24 cellular contexts compared by ENCODE assay signal in the genomic region with DNA sequence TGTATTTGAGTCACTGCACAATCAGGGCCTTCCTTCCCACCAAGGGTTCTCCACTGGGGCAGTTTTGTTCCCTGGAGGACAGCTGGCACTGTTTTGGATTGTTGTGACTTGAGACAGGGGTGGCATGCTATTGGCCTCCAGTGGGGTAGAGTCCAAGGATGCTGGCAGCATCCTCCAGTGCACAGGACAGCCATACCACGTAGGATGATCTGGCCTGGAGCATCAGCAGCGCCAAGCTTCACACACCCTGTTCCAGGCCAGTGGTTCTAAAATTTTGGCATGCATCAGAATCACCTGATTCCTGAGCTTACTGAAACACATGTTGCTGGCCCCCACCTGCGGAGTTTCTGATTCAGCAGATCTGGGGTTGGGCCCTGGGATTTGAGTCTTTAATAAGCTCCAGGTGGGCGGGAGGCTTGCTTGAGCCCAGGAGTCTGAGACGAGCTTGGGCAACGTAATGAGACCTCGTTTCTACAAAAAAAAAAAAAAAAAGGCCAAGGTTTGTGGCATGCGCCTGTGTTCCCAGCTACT.
A peak's percentile ranks its signal among the peaks of the same experiment; 100 is the strongest.
DNase-seq lines count a peak whose midpoint lies in the region; ATAC-seq and TF ChIP-seq lines count a peak whose summit lies in the region.
"Had no signal": no experiment of that assay in that cellular context is flagged by ENCODE, and none has a peak within 500 bp of the region (broad histone marks: within the 10 kb centered on the region; RNA-seq: fewer than 3 reads in every experiment).

No MANE protein-coding gene starts in this region.

- H3K27me3 Mint-ChIP-seq in chondrocyte (ENCODE audit: low read depth), result peaks cover 5% of the 10 kb centered on the region
- H3K27me3 Mint-ChIP-seq: CD8-positive, alpha-beta memory T cell had no signal

- peak; percentile 33 for DNase-seq in chondrocyte (ENCODE audit: low spot score)
- DNase-seq in thyroid gland, result peak; percentile 5 to 11
- no peak for DNase-seq in NCI-H774 (lab: John Stamatoyannopoulos, UW)
- no peak for DNase-seq in dedifferentiated amniotic fluid mesenchymal stem cell (ENCODE audit: extremely low spot score)
- DNase-seq: Calu3, DMS79 treated with DMSO at 0.1 percent for 48 hours, GF-D8, Karpas-422, NCI-H1092, NCI-H1436, NCI-H187, NCI-H226, NCI-H510A, SHP77 treated with DMSO at 0.1 percent for 48 hours, T-helper 1 cell had no signal

- peak overlapping the region; percentile 9; the same call in 1 of the 2 replicates for H3K4me2 ChIP-seq in BLaER1

- intact Hi-C loops in thyroid gland (cut with DNase I), result no loop called here

- H3K4me3 Mint-ChIP-seq in chondrocyte (ENCODE audit: unreplicated experiment), result no peak overlapping the region
- H3K4me3 Mint-ChIP-seq: B cell; CD14-positive monocyte; CD8-positive, alpha-beta memory T cell had no signal

- H3K9me3 Mint-ChIP-seq in chondrocyte (ENCODE audit: low read depth), result peaks cover 3% of the 10 kb centered on the region
- H3K9me3 Mint-ChIP-seq: CD14-positive monocyte; CD8-positive, alpha-beta memory T cell had no signal

- H3K27ac ChIP-seq in BLaER1 (no peak overlapping the region), HEK293 (ENCODE audit: extremely low read depth, low read depth, low read length) (no peak overlapping the region), thyroid gland (no peak overlapping the region)
- H3K27ac ChIP-seq: RWPE1 had no signal

- TF ChIP-seq CTCF in HEK293 (tag by site-specific recombination; IDR thresholded peaks at IDR 0.05), result no peak
- TF ChIP-seq CTCF in chondrocyte (IDR thresholded peaks at IDR 0.05), result no peak
- no peak for TF ChIP-seq CTCF in thyroid gland (IDR thresholded peaks at IDR 0.05)

- CTCF ChIA-PET in HEK293 (lab: Yijun Ruan, JAX), result interaction anchor here (1.1 kb wide), 1 partner anchor 83 kb away, joined by 3 read pairs; a partner anchor contains a TSS

- peaks cover 44% of the 10 kb centered on the region for H3K36me3 ChIP-seq in BLaER1
- H3K36me3 ChIP-seq in HEK293 (ENCODE audit: control insufficient read depth in 2 of 2, insufficient read depth in 1 of 2, low read length in 2 of 2), result no peaks in the 10 kb centered on the region
- H3K36me3 ChIP-seq in thyroid gland, result no peaks in the 10 kb centered on the region

- H3K4me1 Mint-ChIP-seq in chondrocyte (ENCODE audit: low read depth), result no peaks in the 10 kb centered on the region
- H3K4me1 Mint-ChIP-seq: CD14-positive monocyte; CD8-positive, alpha-beta memory T cell had no signal

- ATAC-seq in HG03442 (IDR thresholded peaks at IDR 0.05; ENCODE audit: unreplicated experiment), result no peak
- ATAC-seq: HCT116, HepG2 had no signal

- H3K36me3 Mint-ChIP-seq in chondrocyte (ENCODE audit: low read depth), result no peaks in the 10 kb centered on the region
- H3K36me3 Mint-ChIP-seq: CD14-positive monocyte; CD8-positive, alpha-beta memory T cell had no signal

- H3K4me1 ChIP-seq in BLaER1 (peaks cover 80% of the 10 kb centered on the region), HEK293 (ENCODE audit: control insufficient read depth, insufficient read depth, low read length) (no peaks in the 10 kb centered on the region), thyroid gland (no peaks in the 10 kb centered on the region)

- POLR2A ChIA-PET in HEK293 (lab: Yijun Ruan, JAX), result no interaction called here

- no peaks in the 10 kb centered on the region for H3K27me3 ChIP-seq in BLaER1
- H3K27me3 ChIP-seq in thyroid gland, result no peaks in the 10 kb centered on the region

- H3K27ac Mint-ChIP-seq in chondrocyte (ENCODE audit: unreplicated experiment), result no peak overlapping the region
- H3K27ac Mint-ChIP-seq: B cell; CD14-positive monocyte; CD8-positive, alpha-beta memory T cell had no signal

- H3K4me3 ChIP-seq in BLaER1 (no peak overlapping the region), HEK293 (ENCODE audit: low read depth, low read length) (no peak overlapping the region), thyroid gland (replicated peaks in 1 of 3) (no peak overlapping the region)

- H4K20me1 ChIP-seq in BLaER1, result peaks cover 26% of the 10 kb centered on the region

- WGBS in thyroid gland, 2 donors, result 79 to 92% methylated on average over 8 of the region's 8 CpGs

- H3K9me3 ChIP-seq in BLaER1 (no peaks in the 10 kb centered on the region), HEK293 (ENCODE audit: control insufficient read depth, insufficient read depth, low read depth, low read length) (no peaks in the 10 kb centered on the region), thyroid gland (no peaks in the 10 kb centered on the region)

- TF ChIP-seq POLR2A in thyroid gland (IDR thresholded peaks at IDR 0.05), result no peak

- H3K9ac ChIP-seq in BLaER1, result no peak overlapping the region

TF ChIP-seq in HEK293, 187 proteins besides CTCF, POLR2A, EP300 and RAD21:
- TF ChIP-seq ZNF624 (tag by site-specific recombination; IDR thresholded peaks at IDR 0.05) (no peak), ZNF239 (tag by site-specific recombination; IDR thresholded peaks at IDR 0.05) (no peak), ZBTB17 (tag by site-specific recombination; IDR thresholded peaks at IDR 0.05) (no peak), ZNF626 (tag by site-specific recombination; IDR thresholded peaks at IDR 0.05) (no peak), EGR2 (tag by site-specific recombination; IDR thresholded peaks at IDR 0.05; ENCODE audit: low read depth) (peak; percentile 27; the same call in 1 of the 2 replicates), SCRT1 (tag by site-specific recombination; IDR thresholded peaks at IDR 0.05; ENCODE audit: borderline replicate concordance) (peak; percentile 97), ZNF23 (tag by site-specific recombination; IDR thresholded peaks at IDR 0.05; ENCODE audit: borderline replicate concordance) (no peak), SCRT2 (tag by site-specific recombination; IDR thresholded peaks at IDR 0.05) (peak; percentile 97), ZBTB1 (tag by site-specific recombination; IDR thresholded peaks at IDR 0.05) (no peak), KLF9 (tag by site-specific recombination; IDR thresholded peaks at IDR 0.05; ENCODE audit: low read depth) (no peak), ZNF341 (tag by site-specific recombination; IDR thresholded peaks at IDR 0.05; ENCODE audit: low read depth) (no peak), ZNF10 (tag by site-specific recombination; IDR thresholded peaks at IDR 0.05) (no peak), ZSCAN30 (tag by site-specific recombination; IDR thresholded peaks at IDR 0.05) (no peak), ZNF221 (tag by site-specific recombination; IDR thresholded peaks at IDR 0.05; ENCODE audit: borderline replicate concordance) (no peak), ZNF571 (tag by site-specific recombination; IDR thresholded peaks at IDR 0.05) (no peak), ZNF169 (tag by site-specific recombination; IDR thresholded peaks at IDR 0.05) (no peak), ZNF521 (tag by site-specific recombination; IDR thresholded peaks at IDR 0.05) (no peak)
- TF ChIP-seq, protein P1, sequence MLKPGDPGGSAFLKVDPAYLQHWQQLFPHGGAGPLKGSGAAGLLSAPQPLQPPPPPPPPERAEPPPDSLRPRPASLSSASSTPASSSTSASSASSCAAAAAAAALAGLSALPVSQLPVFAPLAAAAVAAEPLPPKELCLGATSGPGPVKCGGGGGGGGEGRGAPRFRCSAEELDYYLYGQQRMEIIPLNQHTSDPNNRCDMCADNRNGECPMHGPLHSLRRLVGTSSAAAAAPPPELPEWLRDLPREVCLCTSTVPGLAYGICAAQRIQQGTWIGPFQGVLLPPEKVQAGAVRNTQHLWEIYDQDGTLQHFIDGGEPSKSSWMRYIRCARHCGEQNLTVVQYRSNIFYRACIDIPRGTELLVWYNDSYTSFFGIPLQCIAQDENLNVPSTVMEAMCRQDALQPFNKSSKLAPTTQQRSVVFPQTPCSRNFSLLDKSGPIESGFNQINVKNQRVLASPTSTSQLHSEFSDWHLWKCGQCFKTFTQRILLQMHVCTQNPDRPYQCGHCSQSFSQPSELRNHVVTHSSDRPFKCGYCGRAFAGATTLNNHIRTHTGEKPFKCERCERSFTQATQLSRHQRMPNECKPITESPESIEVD (tag by site-specific recombination; IDR thresholded peaks at IDR 0.05), result no peak

Comparison
In these comparisons a context has a peak if more than half of its experiments do, and no peak if none do; other contexts are left out.
1. DNase-seq: peak in chondrocyte (single experiment) and thyroid gland (2 of 2); none in NCI-H774 (single experiment) and dedifferentiated amniotic fluid mesenchymal stem cell (single experiment).